In the genomic region with DNA sequence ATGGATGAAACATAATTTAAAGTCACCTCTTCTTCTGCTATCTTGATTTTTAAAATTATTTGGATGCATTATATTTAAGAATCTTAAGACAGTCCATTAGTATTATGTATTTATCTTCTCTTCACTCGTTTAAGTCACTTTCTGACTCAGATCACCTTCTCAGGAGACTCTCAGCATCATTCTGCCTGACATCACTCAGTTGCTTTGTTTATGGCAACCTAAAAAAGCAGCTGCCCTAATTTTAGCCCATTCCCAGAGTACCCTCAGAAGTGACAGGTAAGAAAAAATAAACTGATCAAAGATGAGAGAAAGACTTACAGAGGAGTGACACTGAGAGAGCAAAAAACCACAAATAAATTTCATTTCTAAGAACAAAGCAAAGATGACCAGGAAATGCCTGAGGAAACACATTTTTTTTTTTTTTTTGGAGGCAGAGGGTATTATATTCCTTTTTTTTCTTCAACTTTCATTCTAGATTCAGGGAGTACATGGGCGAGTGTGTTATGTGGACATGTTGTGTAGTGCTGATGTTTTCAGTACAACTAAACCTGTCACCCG, we compare ENCODE assay signal across 15 cellular contexts.
DNase-seq lines count a peak whose midpoint lies in the region; ATAC-seq and TF ChIP-seq lines count a peak whose summit lies in the region.
"Had no signal": no experiment of that assay in that cellular context is flagged by ENCODE, and none has a peak within 500 bp of the region (broad histone marks: within the 10 kb centered on the region; RNA-seq: fewer than 3 reads in every experiment).

No MANE protein-coding gene starts in this region.

- WGBS in spleen, 5 donors = 76 to 87% (median 83%) methylated on average over 3 of the region's 3 CpGs

- intact Hi-C loops in spleen (cut with DNase I; ENCODE audit: low total_unique reads) = no loop called here

- DNase-seq in stimulated activated naive CD4-positive, alpha-beta T cell treated with Interleukin-2 at 50 U/mL for 16 hours (lab: John Stamatoyannopoulos, UW) = no peak
- no peak for DNase-seq in NK-92 treated with Interleukin-12 subunit alpha and Interleukin-12 subunit beta, amount 100 ng/mL, for 24 hours (lab: John Stamatoyannopoulos, UW)
- no peak for DNase-seq in spleen
- no peak for DNase-seq in activated naive CD4-positive, alpha-beta T cell treated with anti-CD3 and anti-CD28 coated beads, Interleukin-2, amount 50 U/mL, for 16 hours
- DNase-seq: activated T-cell treated with anti-CD3 and anti-CD28 coated beads, Interleukin-2, amount 50 U/mL, for 4 hours; aorta; DMS79 treated with DMSO at 0.1 percent for 48 hours; uterus had no signal

- ATAC-seq in GM18505 (IDR thresholded peaks at IDR 0.05; ENCODE audit: unreplicated experiment) = peak; percentile 43
- ATAC-seq in GM19468 (IDR thresholded peaks at IDR 0.05; ENCODE audit: extremely low read depth, unreplicated experiment) = peak; percentile 8
- peak; percentile 57 for ATAC-seq in HG02885 (IDR thresholded peaks at IDR 0.05; ENCODE audit: poor library complexity, unreplicated experiment)
- peak; percentile 48 for ATAC-seq in HG03460 (IDR thresholded peaks at IDR 0.05; ENCODE audit: unreplicated experiment)
- ATAC-seq: activated T-cell treated with anti-CD3 and anti-CD28 coated beads, Interleukin-2, amount 50 U/mL, for 4 hours; left lobe of liver had no signal

- H3K27me3 ChIP-seq in spleen (replicated peaks in 1 of 7) = no peaks in the 10 kb centered on the region
- H3K27me3 ChIP-seq: neural progenitor cell, uterus had no signal

- TF ChIP-seq CTCF in spleen (IDR thresholded peaks at IDR 0.05 in 8 of 11, conservative IDR thresholded peaks at IDR 0.05 in 3 of 11) = no peak

- H3K36me3 ChIP-seq in spleen = no peaks in the 10 kb centered on the region
- H3K36me3 ChIP-seq: neural progenitor cell, uterus had no signal

- H3K4me1 ChIP-seq in spleen = no peaks in the 10 kb centered on the region
- H3K4me1 ChIP-seq: neural progenitor cell, uterus had no signal

- no peak overlapping the region for H3K27ac ChIP-seq in spleen
- H3K27ac ChIP-seq: neural progenitor cell, uterus had no signal

- no peaks in the 10 kb centered on the region for H3K9me3 ChIP-seq in spleen
- H3K9me3 ChIP-seq: uterus had no signal

- no peak for TF ChIP-seq POLR2A in GM18505 (IDR thresholded peaks at IDR 0.05; ENCODE audit: borderline replicate concordance, extremely low read depth, insufficient read depth, insufficient read length)
- no peak for TF ChIP-seq POLR2A in spleen (IDR thresholded peaks at IDR 0.05)

- no peak overlapping the region for H3K4me3 ChIP-seq in spleen
- H3K4me3 ChIP-seq: neural progenitor cell, smooth muscle cell, uterus had no signal
